Comparison of ENCODE assay signal across 31 cellular contexts in the genomic region with DNA sequence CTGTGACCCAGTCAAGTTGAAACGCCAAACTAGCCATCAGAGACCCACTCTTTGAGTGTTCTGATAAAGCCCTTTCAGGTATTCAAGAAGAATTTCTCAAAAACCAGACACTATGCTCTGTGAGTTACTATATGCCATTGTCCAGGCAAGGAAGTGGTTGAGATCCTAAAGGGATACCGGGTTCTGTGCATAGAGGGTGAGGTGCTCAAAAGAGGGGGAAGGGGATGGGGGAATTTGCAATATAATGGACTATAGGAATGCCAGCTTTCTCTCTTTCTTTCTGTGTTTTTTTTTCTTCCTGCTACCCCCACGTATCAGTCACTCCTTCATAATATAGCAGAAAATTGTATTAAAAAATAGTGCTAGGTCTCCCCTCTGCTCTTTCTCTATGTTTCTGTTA.
"Had no signal": no experiment of that assay in that cellular context is flagged by ENCODE, and none has a peak within 500 bp of the region (broad histone marks: within the 10 kb centered on the region; RNA-seq: fewer than 3 reads in every experiment).

No MANE protein-coding gene starts in this region.

- H3K27ac ChIP-seq: neural progenitor cell, neutrophil, ovary, parathyroid adenoma, psoas muscle, right lobe of liver, sigmoid colon, suprapubic skin, testis, tibial artery, transverse colon, upper lobe of left lung, vagina had no signal

- H3K36me3 ChIP-seq: neural progenitor cell, neutrophil, ovary, right lobe of liver, sigmoid colon, suprapubic skin, tibial artery, transverse colon, upper lobe of left lung, vagina had no signal

- H3K27me3 ChIP-seq: neural progenitor cell, neutrophil, ovary, right lobe of liver, sigmoid colon, suprapubic skin, testis, tibial artery, transverse colon, upper lobe of left lung, vagina had no signal

- H2AFZ ChIP-seq: neural progenitor cell, parathyroid adenoma had no signal

- H3K4me3 ChIP-seq: neural progenitor cell, ovary, psoas muscle, right lobe of liver, sigmoid colon, suprapubic skin, testis, tibial artery, transverse colon, upper lobe of left lung, vagina had no signal

- DNase-seq: naive B cell; naive thymus-derived CD8-positive, alpha-beta T cell; nephron progenitor cell; nucleus accumbens; ovary; posterior cingulate gyrus; psoas muscle; right cardiac atrium; right lobe of liver; sigmoid colon; small intestine; stimulated activated CD4-positive, alpha-beta T cell treated with anti-CD3 and anti-CD28 coated beads, Interleukin-1b, Interleukin-23, amount 100 ng/mL, for 48 hours; stimulated activated CD4-positive, alpha-beta T cell treated with anti-CD3 and anti-CD28 coated beads, Interleukin-4, amount 100 ng/mL, for 1 hour; stimulated activated CD4-positive, alpha-beta T cell treated with anti-CD3 and anti-CD28 coated beads, Interleukin-4, amount 100 ng/mL, for 4 hours; stimulated activated CD8-positive, alpha-beta memory T cell treated with anti-CD3 and anti-CD28 coated beads, Interleukin-4, amount 100 ng/mL, for 48 hours; stimulated activated naive CD4-positive, alpha-beta T cell; stimulated activated naive CD8-positive, alpha-beta T cell treated with anti-CD3 and anti-CD28 coated beads, Interleukin-15, amount 100 ng/mL, for 72 hours; stimulated activated naive CD8-positive, alpha-beta T cell treated with anti-CD3 and anti-CD28 coated beads, Interleukin-15, Interleukin-2, amounts not matched to agents 100 U/mL and 50 U/mL, for 24 hours; substantia nigra; testis; tibial artery; transverse colon; upper lobe of left lung had no signal

- H3K4me1 Mint-ChIP-seq: naive B cell; naive thymus-derived CD8-positive, alpha-beta T cell; nephron progenitor cell; stimulated activated memory B cell treated with anti-CD40 and anti-IgM and Interleukin-4, amounts not matched to agents 10 μg/mL and 1 μg/mL and 100 μg/mL, for 72 hours; stimulated activated naive CD8-positive, alpha-beta T cell treated with anti-CD3 and anti-CD28 coated beads, Interleukin-15, amount 100 ng/mL, for 72 hours had no signal

- H3K4me1 ChIP-seq: parathyroid adenoma, psoas muscle, right lobe of liver, suprapubic skin, testis, tibial artery, upper lobe of left lung, vagina had no signal

- H3K9me3 Mint-ChIP-seq: nephron progenitor cell; neural progenitor cell; stimulated activated memory B cell treated with anti-CD40 and anti-IgM and Interleukin-4, amounts not matched to agents 10 μg/mL and 1 μg/mL and 100 μg/mL, for 72 hours had no signal

- H3K4me2 ChIP-seq: neural progenitor cell had no signal

- H3K36me3 Mint-ChIP-seq: naive B cell; naive thymus-derived CD8-positive, alpha-beta T cell; natural killer cell treated with Interleukin-12 subunit alpha and Interleukin-12 subunit beta and Interleukin-15 and Interleukin-18, amount 100 ng/mL, for 72 hours; neural progenitor cell; stimulated activated memory B cell treated with anti-CD40 and anti-IgM and Interleukin-4, amounts not matched to agents 10 μg/mL and 1 μg/mL and 100 μg/mL, for 72 hours had no signal

- H3K79me2 ChIP-seq: parathyroid adenoma had no signal

- H3K9ac ChIP-seq: neural progenitor cell, parathyroid adenoma had no signal

- H3K4me3 Mint-ChIP-seq: naive B cell; naive thymus-derived CD8-positive, alpha-beta T cell; natural killer cell treated with Interleukin-12 subunit alpha and Interleukin-12 subunit beta and Interleukin-15 and Interleukin-18, amount 100 ng/mL, for 72 hours; nephron progenitor cell; neural progenitor cell; stimulated activated memory B cell treated with anti-CD40 and anti-IgM and Interleukin-4, amounts not matched to agents 10 μg/mL and 1 μg/mL and 100 μg/mL, for 72 hours; stimulated activated naive CD8-positive, alpha-beta T cell treated with anti-CD3 and anti-CD28 coated beads, Interleukin-15, amount 100 ng/mL, for 72 hours had no signal

- ATAC-seq: naive thymus-derived CD8-positive, alpha-beta T cell; natural killer cell treated with Interleukin-12 subunit alpha and Interleukin-12 subunit beta and Interleukin-15 and Interleukin-18, amount 100 ng/mL, for 72 hours; psoas muscle; right cardiac atrium; right lobe of liver; stimulated activated memory B cell treated with anti-CD40 and anti-IgM and Interleukin-4, amounts not matched to agents 10 μg/mL and 1 μg/mL and 100 μg/mL, for 72 hours; stimulated activated naive CD8-positive, alpha-beta T cell treated with anti-CD3 and anti-CD28 coated beads, Interleukin-15, amount 100 ng/mL, for 72 hours; stimulated activated naive CD8-positive, alpha-beta T cell treated with anti-CD3 and anti-CD28 coated beads, Interleukin-15, Interleukin-2, amounts not matched to agents 100 U/mL and 50 U/mL, for 24 hours had no signal

- H3K27ac Mint-ChIP-seq: naive B cell; naive thymus-derived CD8-positive, alpha-beta T cell; natural killer cell treated with Interleukin-12 subunit alpha and Interleukin-12 subunit beta and Interleukin-15 and Interleukin-18, amount 100 ng/mL, for 72 hours; nephron progenitor cell; neural progenitor cell; progenitor cell of endocrine pancreas; stimulated activated memory B cell treated with anti-CD40 and anti-IgM and Interleukin-4, amounts not matched to agents 10 μg/mL and 1 μg/mL and 100 μg/mL, for 72 hours; stimulated activated naive CD8-positive, alpha-beta T cell treated with anti-CD3 and anti-CD28 coated beads, Interleukin-15, amount 100 ng/mL, for 72 hours had no signal

- H3K9me3 ChIP-seq: neutrophil, ovary, psoas muscle, right lobe of liver, sigmoid colon, suprapubic skin, testis, tibial artery, transverse colon, upper lobe of left lung, vagina had no signal

- H3K27me3 Mint-ChIP-seq: naive B cell; naive thymus-derived CD8-positive, alpha-beta T cell; natural killer cell treated with Interleukin-12 subunit alpha and Interleukin-12 subunit beta and Interleukin-15 and Interleukin-18, amount 100 ng/mL, for 72 hours; progenitor cell of endocrine pancreas; stimulated activated memory B cell treated with anti-CD40 and anti-IgM and Interleukin-4, amounts not matched to agents 10 μg/mL and 1 μg/mL and 100 μg/mL, for 72 hours; stimulated activated naive CD8-positive, alpha-beta T cell treated with anti-CD3 and anti-CD28 coated beads, Interleukin-15, amount 100 ng/mL, for 72 hours had no signal
